24 cellular contexts compared by ENCODE assay signal in the genomic region with DNA sequence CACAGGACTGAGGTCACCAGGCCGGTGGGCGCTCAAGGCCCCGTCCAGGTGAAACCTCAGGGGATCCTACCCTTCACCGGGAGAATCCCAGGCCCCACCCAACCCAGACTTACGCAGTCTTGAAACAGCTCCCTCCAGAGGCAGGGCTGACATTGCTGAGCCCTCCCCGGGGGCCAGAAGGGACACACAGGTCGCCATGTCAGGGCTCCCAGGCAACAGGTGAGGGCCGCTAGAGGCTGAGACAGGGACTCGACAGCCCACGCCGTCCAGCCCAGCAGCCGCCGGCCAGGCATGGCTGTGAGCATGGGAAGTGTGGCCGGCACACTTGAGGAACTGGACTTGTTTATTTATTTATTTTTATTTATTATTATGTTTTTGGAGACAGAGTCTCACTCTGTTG. TPM values are rescaled to one million over a fixed set of nuclear protein-coding genes. Genes with fewer than 3 reads are reported as not detected.
DNase-seq lines count a peak whose midpoint lies in the region; TF ChIP-seq lines count a peak whose summit lies in the region.
"Had no signal": no experiment of that assay in that cellular context is flagged by ENCODE, and none has a peak within 500 bp of the region (broad histone marks: within the 10 kb centered on the region; RNA-seq: fewer than 3 reads in every experiment).

No MANE protein-coding gene starts in this region.

- intact Hi-C loops in spleen (cut with DNase I; ENCODE audit: low total_unique reads) (no loop called here), left ventricle myocardium inferior (cut with micrococcal nuclease) (no loop called here)

- no peaks in the 10 kb centered on the region for H3K27me3 ChIP-seq in spleen (replicated peaks in 1 of 7)
- H3K27me3 ChIP-seq in left ventricle myocardium inferior (ENCODE audit: low read depth), result no peaks in the 10 kb centered on the region
- H3K27me3 ChIP-seq: adrenal gland, body of pancreas, SJCRH30, suprapubic skin had no signal

- 0 out of 3 replicates have a peak, but pooled peaks have one; percentile 4 for TF ChIP-seq CTCF in GM12872 (IDR thresholded peaks at IDR 0.05; ENCODE audit: insufficient read depth, low read depth, low read length)
- TF ChIP-seq CTCF in NB4 (IDR thresholded peaks at IDR 0.05; ENCODE audit: low read depth, low read length), result peak; percentile 29
- no peak for TF ChIP-seq CTCF in spleen (IDR thresholded peaks at IDR 0.05 in 8 of 11, conservative IDR thresholded peaks at IDR 0.05 in 3 of 11)
- TF ChIP-seq CTCF in left ventricle myocardium inferior (IDR thresholded peaks at IDR 0.05; ENCODE audit: borderline replicate concordance), result no peak

- 79 to 94% (median 89%) methylated on average over 13 to 14 of the region's 14 CpGs for WGBS in spleen, 5 donors

- H3K27ac ChIP-seq in cingulate gyrus (ENCODE audit: low read depth, low read length) (peak overlapping the region; percentile 97), spleen (peak overlapping the region in 7 of 8 donors; percentile 5 to 84 (median 68)), left ventricle myocardium inferior (replicated peaks) (no peak overlapping the region)
- H3K27ac ChIP-seq: SJCRH30, suprapubic skin, WERI-Rb-1 had no signal

- no peak for DNase-seq in NB4 (ENCODE audit: low read depth)
- no peak for DNase-seq in spleen
- DNase-seq in left ventricle myocardium inferior, result no peak
- DNase-seq in NCI-H2227 (lab: John Stamatoyannopoulos, UW; ENCODE audit: unreplicated experiment), result no peak
- no peak for DNase-seq in NOMO-1 (lab: John Stamatoyannopoulos, UW; ENCODE audit: unreplicated experiment in 2 of 2)
- no peak for DNase-seq in A172 (ENCODE audit: low spot score)
- DNase-seq: activated CD4-positive, alpha-beta T cell treated with anti-CD3 and anti-CD28 coated beads for 4 hours; activated CD8-positive, alpha-beta T cell treated with anti-CD3 and anti-CD28 coated beads, Interleukin-2, amount 10 ng/mL, durations not matched to agents 7 days and 5 days; activated naive CD4-positive, alpha-beta T cell treated with anti-CD3 and anti-CD28 coated beads, Interleukin-2, amount 10 ng/mL, durations not matched to agents 7 days and 5 days; adrenal gland; body of pancreas; CD4-positive, alpha-beta T cell; cerebellar nuclear complex; hypothalamus; NCI-H2081; NCI-H345; NCI-H69; nephron progenitor cell; SJCRH30; stimulated activated naive CD4-positive, alpha-beta T cell; WERI-Rb-1 had no signal

- H3K9me3 ChIP-seq in spleen (no peaks in the 10 kb centered on the region), left ventricle myocardium inferior (replicated peaks) (no peaks in the 10 kb centered on the region)
- H3K9me3 ChIP-seq: adrenal gland, body of pancreas, SJCRH30, suprapubic skin had no signal

- H3K4me1 ChIP-seq in spleen (peaks cover 0 to 91% (median 40%) of the 10 kb centered on the region in 6 donors), left ventricle myocardium inferior (peaks cover 22% of the 10 kb centered on the region)
- H3K4me1 ChIP-seq: SJCRH30 had no signal

- peaks cover 0 to 53% (median 6%) of the 10 kb centered on the region in 6 donors for H3K36me3 ChIP-seq in spleen
- H3K36me3 ChIP-seq in left ventricle myocardium inferior, result no peaks in the 10 kb centered on the region
- H3K36me3 ChIP-seq: SJCRH30, suprapubic skin, WERI-Rb-1 had no signal

- no peak overlapping the region for H3K4me3 ChIP-seq in NB4 (ENCODE audit: low read depth, low read length)
- H3K4me3 ChIP-seq in spleen, result no peak overlapping the region
- H3K4me3 ChIP-seq in left ventricle myocardium inferior, result no peak overlapping the region
- H3K4me3 ChIP-seq: adrenal gland, body of pancreas, SJCRH30, suprapubic skin had no signal

- TF ChIP-seq POLR2A in NB4 (IDR thresholded peaks at IDR 0.05; ENCODE audit: extremely low read depth, insufficient read length) (no peak), spleen (IDR thresholded peaks at IDR 0.05) (no peak)

RNA-seq across cellular contexts. Expression of gene MICALL2, which starts 10.3 kb away (rescaled TPM):
- total RNA-seq in spleen, result 100 to 1,000 TPM in 3 of 7 donors, 10 to 100 TPM in 4; 36.3 to 182 (median 75.8) TPM
- 100 to 1,000 TPM in 2 of 3 donors, 10 to 100 TPM in 1; 74.1 to 361 (median 307) TPM for polyA plus RNA-seq in spleen
- total RNA-seq in left ventricle myocardium inferior, result 8.3 TPM
- total RNA-seq in A172 (2014; rRNA removed; shearing (Covaris generic)), result 21.2 and 28.2 TPM in 2 replicates

RNA-seq across cellular contexts. Expression of gene INTS1, which starts 55.2 kb away (rescaled TPM):
- total RNA-seq in spleen (10 to 100 TPM; 47.3 to 95.7 (median 79.0) TPM), left ventricle myocardium inferior (29.9 TPM)
- polyA plus RNA-seq in spleen, result 100 to 1,000 TPM in 1 of 3 donors, 10 to 100 TPM in 2; 51.4 to 126 (median 80.3) TPM
- total RNA-seq in A172 (2014; rRNA removed; shearing (Covaris generic)), result 45.3 and 49.6 TPM in 2 replicates

Comparison
In these comparisons a context has a peak if more than half of its experiments do, and no peak if none do; other contexts are left out.
1. CTCF ChIP-seq: peak in GM12872 (single experiment) and NB4 (single experiment); none in spleen (0 of 11) and left ventricle myocardium inferior (single experiment).